19 cellular contexts compared by ENCODE assay signal in genomic region chr3:194559530-194559929, GRCh38.
"Had no signal": no experiment of that assay in that cellular context is flagged by ENCODE, and none has a peak within 500 bp of the region (broad histone marks: within the 10 kb centered on the region; RNA-seq: fewer than 3 reads in every experiment).

No MANE protein-coding gene starts in this region.

- DNase-seq: KBM-7, MV-4-11, NCI-H1048, NCI-H1105, NCI-H1417, NCI-H1436 treated with DMSO at 0.1 percent for 48 hours, NCI-H1694, NCI-H187 treated with DMSO at 0.1 percent for 48 hours, NCI-H2029 treated with DMSO at 0.1 percent for 48 hours, NCI-H2171 treated with DMSO at 0.1 percent for 48 hours, NCI-H345, NCI-H446 treated with DMSO at 0.1 percent for 48 hours, NCI-H510A treated with DMSO at 0.1 percent for 48 hours, NCI-H69, NCI-H774, PC-3, SHP77 had no signal

- H3K27ac ChIP-seq: RWPE1 had no signal

- ATAC-seq: Panc1, PC-3 had no signal
